25 cellular contexts compared by ENCODE assay signal in the genomic region with DNA sequence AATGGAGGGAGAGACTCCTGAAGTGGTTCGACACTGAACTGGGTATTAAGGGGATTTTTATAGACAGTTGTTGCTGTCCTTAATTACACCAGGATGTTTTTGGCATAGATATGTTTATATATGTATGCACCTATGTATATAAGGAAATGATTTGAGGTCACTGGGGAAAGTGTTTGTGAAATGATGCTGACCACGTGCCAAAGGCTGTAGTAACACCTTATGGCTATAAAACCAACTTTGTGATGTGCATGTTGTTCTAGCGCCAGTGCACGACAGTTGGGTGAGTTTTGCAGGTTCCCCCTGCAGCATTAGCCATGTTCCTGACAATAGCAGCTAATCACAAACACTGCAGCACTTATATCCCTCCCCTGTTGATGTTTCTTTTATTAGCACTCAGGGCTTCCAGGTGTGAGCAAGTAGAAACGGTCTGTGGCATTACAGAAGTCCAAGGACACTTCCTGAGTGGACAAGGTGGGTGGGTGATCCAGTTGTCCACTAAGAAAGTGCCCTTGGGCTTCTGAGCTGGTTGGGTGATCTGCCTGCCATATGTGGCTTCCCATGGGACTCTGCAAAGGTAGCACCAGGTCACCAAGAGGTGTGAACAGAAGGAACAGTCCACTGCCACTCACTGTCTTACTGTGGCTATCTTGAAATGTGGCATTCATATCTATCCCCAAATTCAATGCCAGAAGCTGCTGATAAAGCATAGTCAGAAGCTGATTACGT.
"Had no signal": no experiment of that assay in that cellular context is flagged by ENCODE, and none has a peak within 500 bp of the region (broad histone marks: within the 10 kb centered on the region; RNA-seq: fewer than 3 reads in every experiment).

No MANE protein-coding gene starts in this region.

- ATAC-seq: esophagus mucosa, left lobe of liver, sciatic nerve had no signal

- H3K4me1 Mint-ChIP-seq: naive B cell had no signal

- H3K4me1 ChIP-seq: prostate gland had no signal

- H3K4me3 Mint-ChIP-seq: naive B cell, nephron had no signal

- DNase-seq: dorsolateral prefrontal cortex; effector CD8-positive, alpha-beta T cell; heart left ventricle; hippocampal formation; mesenchymal stem cell; midbrain; naive B cell; occipital lobe; spleen; stimulated activated CD4-positive, alpha-beta T cell treated with anti-CD3 and anti-CD28 coated beads, Interleukin-15, amount 100 ng/mL, for 24 hours; stimulated activated CD4-positive, alpha-beta T cell treated with anti-CD3 and anti-CD28 coated beads, Interleukin-1b, Interleukin-23, amount 100 ng/mL, for 48 hours; stimulated activated CD4-positive, alpha-beta T cell treated with anti-CD3 and anti-CD28 coated beads, Interleukin-4, amount 100 ng/mL, for 24 hours; stimulated activated naive CD4-positive, alpha-beta T cell; stomach; substantia nigra; trophoblast cell had no signal

- H3K4me3 ChIP-seq: coronary artery, dorsolateral prefrontal cortex, heart left ventricle, lung, prostate gland, spleen, stomach, thoracic aorta had no signal

- H3K9me3 ChIP-seq: prostate gland, stomach, thoracic aorta had no signal

- H3K27me3 ChIP-seq: dorsolateral prefrontal cortex, heart left ventricle, spleen, stomach had no signal

- H3K36me3 ChIP-seq: heart left ventricle, prostate gland, spleen, stomach, thoracic aorta had no signal

- H3K36me3 Mint-ChIP-seq: naive B cell had no signal

- H3K27ac Mint-ChIP-seq: naive B cell, nephron had no signal

- H3K27me3 Mint-ChIP-seq: naive B cell had no signal

- H3K27ac ChIP-seq: coronary artery, dorsolateral prefrontal cortex, heart left ventricle, parathyroid adenoma, prostate gland, spleen, stomach, thoracic aorta had no signal
